Comparison of ENCODE assay signal across 26 cellular contexts in genomic region chr7:151453326-151453791, GRCh38. TPM values are rescaled to one million over a fixed set of nuclear protein-coding genes. Genes with fewer than 3 reads are reported as not detected.
DNase-seq lines count a peak whose midpoint lies in the region; ATAC-seq, FAIRE-seq and TF ChIP-seq lines count a peak whose summit lies in the region.
"Had no signal": no experiment of that assay in that cellular context is flagged by ENCODE, and none has a peak within 500 bp of the region (broad histone marks: within the 10 kb centered on the region; RNA-seq: fewer than 3 reads in every experiment).

No MANE protein-coding gene starts in this region.

- H3K27me3 ChIP-seq in bronchial epithelial cell (ENCODE audit: control insufficient read depth, insufficient read depth, low read length) (peaks cover 3% of the 10 kb centered on the region), tibial artery (no peaks in the 10 kb centered on the region)
- H3K27me3 ChIP-seq: adrenal gland, thyroid gland had no signal

- no peaks in the 10 kb centered on the region for H3K27me3 Mint-ChIP-seq in mesothelial cell of epicardium (ENCODE audit: low read depth)

- H3K27ac ChIP-seq in tibial artery, result no peak overlapping the region
- H3K27ac ChIP-seq: adrenal gland, neutrophil, psoas muscle, RWPE1, skin epidermis, thyroid gland had no signal

- H3K4me1 Mint-ChIP-seq in mesothelial cell of epicardium, result peaks cover 23% of the 10 kb centered on the region

- H3K36me3 ChIP-seq in bronchial epithelial cell (ENCODE audit: control insufficient read depth, insufficient read depth, low read length) (no peaks in the 10 kb centered on the region), tibial artery (no peaks in the 10 kb centered on the region)
- H3K36me3 ChIP-seq: adrenal gland, neutrophil, thyroid gland had no signal

- peak overlapping the region; percentile 25 for H3K27ac Mint-ChIP-seq in mesothelial cell of epicardium
- H3K27ac Mint-ChIP-seq: activated B cell treated with CpG ODN at 0.5 μM for 24 hours; activated T-helper 2 cell treated with anti-CD3 and anti-CD28 coated beads, Interferon-gamma antibody, Interleukin-2, Interleukin-4, amounts not matched to agents 10 μg/mL and 5 μg/mL and 100 μg/mL, durations not matched to agents 14 hours and 24 hours and 36 hours had no signal

- H3K4me3 ChIP-seq in bronchial epithelial cell (ENCODE audit: low read depth, low read length), result no peak overlapping the region
- H3K4me3 ChIP-seq in tibial artery, result no peak overlapping the region
- H3K4me3 ChIP-seq: adrenal gland, psoas muscle, skin epidermis, thyroid gland had no signal

- H3K4me3 Mint-ChIP-seq in mesothelial cell of epicardium, result no peak overlapping the region
- H3K4me3 Mint-ChIP-seq: activated B cell treated with CpG ODN at 0.5 μM for 24 hours; CD4-positive, alpha-beta memory T cell had no signal

- ATAC-seq in HG03565 (IDR thresholded peaks at IDR 0.05; ENCODE audit: unreplicated experiment) (no peak), HG03432 (IDR thresholded peaks at IDR 0.05; ENCODE audit: unreplicated experiment) (no peak)
- ATAC-seq: psoas muscle had no signal

- H3K9me3 ChIP-seq in tibial artery, result no peaks in the 10 kb centered on the region
- H3K9me3 ChIP-seq: adrenal gland, neutrophil, psoas muscle, thyroid gland had no signal

- no peak for TF ChIP-seq CTCF in bronchial epithelial cell (IDR thresholded peaks at IDR 0.05; ENCODE audit: insufficient read depth, low read length, severe bottlenecking)
- no peak for TF ChIP-seq CTCF in mesothelial cell of epicardium (IDR thresholded peaks at IDR 0.05; ENCODE audit: unreplicated experiment)
- no peak for TF ChIP-seq CTCF in tibial artery (IDR thresholded peaks at IDR 0.05)

- peaks cover 1% of the 10 kb centered on the region for H3K36me3 Mint-ChIP-seq in mesothelial cell of epicardium
- H3K36me3 Mint-ChIP-seq: CD4-positive, alpha-beta memory T cell had no signal

- intact Hi-C loops in tibial artery (cut with DNase I; ENCODE audit: low total_unique reads), result no loop called here

- peak; percentile 24 for DNase-seq in EH (ENCODE audit: low read depth)
- DNase-seq in ELF-1 (ENCODE audit: low read depth, low spot score), result peak; percentile 71
- no peak for DNase-seq in bronchial epithelial cell (ENCODE audit: low read depth)
- peak in 1 of 2 experiments; percentile 36 for DNase-seq in mesothelial cell of epicardium (ENCODE audit: low spot score in 2 of 2, unreplicated experiment in 2 of 2)
- no peak for DNase-seq in DMS 273 treated with DMSO at 0.1 percent for 48 hours (lab: John Stamatoyannopoulos, UW)
- no peak for DNase-seq in tibial artery
- DNase-seq: activated B cell treated with CpG ODN at 0.5 μM for 24 hours; CD4-positive, alpha-beta memory T cell; dermis blood vessel endothelial cell; GDM1; NCI-H187; NCI-H69; stimulated activated naive CD4-positive, alpha-beta T cell treated with Interleukin-2 at 50 U/mL for 16 hours; T1000; thyroid gland had no signal

- peaks cover 6% of the 10 kb centered on the region for H3K9me3 Mint-ChIP-seq in mesothelial cell of epicardium
- H3K9me3 Mint-ChIP-seq: activated B cell treated with CpG ODN at 0.5 μM for 24 hours; activated T-helper 2 cell treated with anti-CD3 and anti-CD28 coated beads, Interferon-gamma antibody, Interleukin-2, Interleukin-4, amounts not matched to agents 10 μg/mL and 5 μg/mL and 100 μg/mL, durations not matched to agents 14 hours and 24 hours and 36 hours; CD4-positive, alpha-beta memory T cell had no signal

- peak; percentile 47 for FAIRE-seq in bronchial epithelial cell (lab: Jason Lieb, UNC)
- FAIRE-seq: HTR-8/SVneo had no signal

- H3K4me1 ChIP-seq in tibial artery, result peaks cover 0 to 3% (median under 1%) of the 10 kb centered on the region in 4 donors
- H3K4me1 ChIP-seq: psoas muscle had no signal

RNA-seq across cellular contexts. Expression of gene CRYGN, which starts 13.4 kb away (rescaled TPM):
- not detected in 2 replicates for total RNA-seq in bronchial epithelial cell
- total RNA-seq in mesothelial cell of epicardium, result 9.4 to 12.2 TPM (median 10.5 TPM) in 3 replicates
- total RNA-seq: activated B cell treated with CpG ODN at 0.5 μM for 24 hours; activated CD8-positive, alpha-beta memory T cell treated with anti-CD3 and anti-CD28 coated beads for 36 hours; activated T-helper 2 cell treated with anti-CD3 and anti-CD28 coated beads, Interferon-gamma antibody, Interleukin-2, Interleukin-4, amounts not matched to agents 10 μg/mL and 5 μg/mL and 100 μg/mL, durations not matched to agents 14 hours and 24 hours and 36 hours; CD4-positive, alpha-beta memory T cell; dermis blood vessel endothelial cell; lower leg skin had no signal

RNA-seq across cellular contexts. Expression of gene WDR86, which starts 43.5 kb away (rescaled TPM):
- total RNA-seq in bronchial epithelial cell, result 0.13 and 0.79 TPM in 2 replicates
- 259 to 274 TPM (median 266 TPM) in 3 replicates for total RNA-seq in mesothelial cell of epicardium
- total RNA-seq: activated CD8-positive, alpha-beta memory T cell treated with anti-CD3 and anti-CD28 coated beads for 36 hours; activated T-helper 2 cell treated with anti-CD3 and anti-CD28 coated beads, Interferon-gamma antibody, Interleukin-2, Interleukin-4, amounts not matched to agents 10 μg/mL and 5 μg/mL and 100 μg/mL, durations not matched to agents 14 hours and 24 hours and 36 hours; dermis blood vessel endothelial cell had no signal

Comparison
In these comparisons a context has a peak if more than half of its experiments do, and no peak if none do; other contexts are left out.
1. DNase-seq: peak in EH (single experiment) and ELF-1 (single experiment); none in bronchial epithelial cell (single experiment), DMS 273 treated with DMSO at 0.1 percent for 48 hours (single experiment) and tibial artery (0 of 2).
2. RNA of gene WDR86, which starts 43.5 kb away (total RNA-seq): 259 to 274 TPM in mesothelial cell of epicardium; 0.13 to 0.79 TPM in bronchial epithelial cell; every median in the first group is over 100 times any median in the second.